ENCODE assay signal across 19 cellular contexts in the genomic region with DNA sequence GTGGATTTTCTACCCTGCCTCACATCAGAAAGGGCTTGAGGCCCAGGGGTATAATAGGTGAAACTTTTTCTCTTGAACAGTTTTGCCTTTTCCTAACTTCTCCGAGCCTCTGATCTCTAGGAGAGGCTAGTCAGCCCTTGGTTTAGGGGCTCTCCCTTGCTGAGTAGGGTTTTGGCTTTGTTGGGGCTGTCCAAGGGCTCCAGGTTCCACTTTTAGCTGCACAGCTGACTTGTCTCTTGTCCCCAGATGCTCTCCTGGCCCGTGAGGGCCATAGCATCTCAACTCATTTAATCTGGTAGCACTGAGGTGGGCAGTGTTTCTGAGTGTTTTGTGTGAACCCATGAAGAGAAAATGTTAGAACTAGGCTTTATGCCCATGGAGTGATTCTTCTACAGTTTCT.
DNase-seq lines count a peak whose midpoint lies in the region; ATAC-seq, FAIRE-seq and TF ChIP-seq lines count a peak whose summit lies in the region.
"Had no signal": no experiment of that assay in that cellular context is flagged by ENCODE, and none has a peak within 500 bp of the region (broad histone marks: within the 10 kb centered on the region; RNA-seq: fewer than 3 reads in every experiment).

No MANE protein-coding gene starts in this region.

- in situ Hi-C loops in GM12878 (cut with MboI): no loop called here

- H3K27me3 Mint-ChIP-seq in neural crest cell (ENCODE audit: low read depth): no peaks in the 10 kb centered on the region

- no peaks in the 10 kb centered on the region for H3K27me3 ChIP-seq in GM12878 (replicated peaks in 1 of 2; ENCODE audit: control insufficient read depth in 2 of 2, insufficient read depth in 2 of 2, low read length in 1 of 2)
- H3K27me3 ChIP-seq: BLaER1 treated with 17β-estradiol and CSF1 and Interleukin-3, amounts not matched to agents 10 nM and 100 nM; SJSA1 had no signal

- H3K27ac ChIP-seq in GM12878 (ENCODE audit: control insufficient read depth, insufficient read depth): peak overlapping the region; percentile 6; the same call in 1 of the 2 replicates
- H3K27ac ChIP-seq: SJSA1 had no signal

- TF ChIP-seq POLR2A in GM12878 (IDR thresholded peaks at IDR 0.05; ENCODE audit: low read depth, low read length): no peak

- ATAC-seq in left ventricle myocardium superior: peak; percentile 23
- ATAC-seq in Right ventricle myocardium inferior: no peak
- no peak for ATAC-seq in GM12878
- ATAC-seq in GM18517 (IDR thresholded peaks at IDR 0.05; ENCODE audit: unreplicated experiment): no peak
- ATAC-seq: A549 had no signal

- peaks cover 47% of the 10 kb centered on the region for H3K4me1 ChIP-seq in GM12878 (ENCODE audit: control insufficient read depth, insufficient read depth, low read length)

- POLR2A ChIA-PET in GM12878 (lab: Charles Lee): interaction anchor here (1.3 to 7.9 kb wide), 2 partner anchors 9 to 27 kb away, joined by 3 to 80 read pairs; no protein-coding TSS in a partner anchor

- intact Hi-C loops in left ventricle myocardium superior (cut with micrococcal nuclease): no loop called here
- intact Hi-C loops in Right ventricle myocardium inferior (cut with DNase I): no loop called here
- intact Hi-C loops in GM12878 (cut with micrococcal nuclease; ENCODE audit: unreplicated experiment): no loop called here

- no peaks in the 10 kb centered on the region; a peak in 1 of 4 replicates for H3K36me3 ChIP-seq in GM12878 (ENCODE audit: control insufficient read depth in 2 of 2, insufficient read depth in 2 of 2, low read length in 1 of 2)
- H3K36me3 ChIP-seq: SJSA1 had no signal

- CTCF ChIA-PET in GM12878 (lab: Yijun Ruan, JAX): interaction anchor here (0.9 to 2.6 kb wide), 5 partner anchors 10 to 117 kb away, joined by 3 to 13 read pairs (median 7); no protein-coding TSS in a partner anchor

- H3K9me3 Mint-ChIP-seq in neural crest cell: peaks cover 3% of the 10 kb centered on the region
- H3K9me3 Mint-ChIP-seq: H9 had no signal

- no peak for TF ChIP-seq RAD21 in GM12878 (IDR thresholded peaks at IDR 0.05; ENCODE audit: insufficient read depth, low read depth, low read length)

- no peak for TF ChIP-seq CTCF in GM12878 (IDR thresholded peaks at IDR 0.05 in 2 of 3, conservative IDR thresholded peaks at IDR 0.05 in 1 of 3; ENCODE audit: control insufficient read depth in 2 of 3, extremely low read depth in 1 of 3, insufficient read depth in 1 of 3, low read depth in 3 of 3, low read length in 3 of 3)
- TF ChIP-seq CTCF in neural crest cell (conservative IDR thresholded peaks at IDR 0.05): no peak

- RAD21 ChIA-PET in GM12878 (lab: Charles Lee; ENCODE audit: unreplicated experiment): interaction anchor here (1.1 to 7.4 kb wide), 5 partner anchors 9 to 117 kb away, joined by 4 to 103 read pairs (median 5); no protein-coding TSS in a partner anchor

- no peaks in the 10 kb centered on the region for H4K20me1 ChIP-seq in GM12878 (ENCODE audit: control insufficient read depth, insufficient read depth)

- H3K4me1 Mint-ChIP-seq in neural crest cell: peaks cover 52% of the 10 kb centered on the region

- no peaks in the 10 kb centered on the region for H3K9me3 ChIP-seq in GM12878 (replicated peaks; ENCODE audit: control insufficient read depth, insufficient read depth, low read length)
- H3K9me3 ChIP-seq: A549; BLaER1 treated with 17β-estradiol and CSF1 and Interleukin-3, amounts not matched to agents 10 nM and 100 nM; SJSA1 had no signal

- H3K27ac Mint-ChIP-seq in neural crest cell (ENCODE audit: unreplicated experiment): peak overlapping the region; percentile 52

- WGBS in GM12878 (ENCODE audit: insufficient coverage, insufficient replicate concordance, low lambda C conversion rate, missing lambda C conversion rate): 91% methylated on average over 2 of the region's 2 CpGs

- no peak overlapping the region for H2AFZ ChIP-seq in GM12878 (ENCODE audit: control insufficient read depth, low read depth, low read length)

- no peak overlapping the region for H3K4me3 ChIP-seq in GM12878
- H3K4me3 ChIP-seq: A549; BLaER1 treated with 17β-estradiol and CSF1 and Interleukin-3, amounts not matched to agents 10 nM and 100 nM; SJSA1 had no signal

- SMC1A ChIA-PET in GM12878 (lab: Charles Lee; ENCODE audit: uncharacterized antibody, unreplicated experiment): interaction anchor here (0.6 to 9.0 kb wide), 9 partner anchors 9 to 857 kb away, joined by 3 to 141 read pairs (median 7); no protein-coding TSS in a partner anchor

- H3K79me2 ChIP-seq in GM12878 (ENCODE audit: control insufficient read depth, insufficient read depth, low read length): peaks cover 43% of the 10 kb centered on the region

- no peak overlapping the region for H3K4me2 ChIP-seq in GM12878 (ENCODE audit: control insufficient read depth, insufficient read depth)
- H3K4me2 ChIP-seq: A549 had no signal

- BruUV-seq in GM12878 (replicated peaks; lab: Mats Ljungman, UMichigan): no TSS peak

- no peak for FAIRE-seq in GM12878 (lab: Jason Lieb, UNC)
- FAIRE-seq: A549 had no signal

- H3K36me3 Mint-ChIP-seq in neural crest cell (ENCODE audit: low read depth): no peaks in the 10 kb centered on the region

- no peak overlapping the region for H3K9ac ChIP-seq in GM12878 (ENCODE audit: control insufficient read depth, insufficient read depth, low read length)
- H3K9ac ChIP-seq: BLaER1 treated with 17β-estradiol and CSF1 and Interleukin-3, amounts not matched to agents 10 nM and 100 nM had no signal

- no peak for TF ChIP-seq EP300 in GM12878 (IDR thresholded peaks at IDR 0.05; ENCODE audit: borderline replicate concordance in 1 of 2, control insufficient read depth in 1 of 2, low read depth in 2 of 2, low read length in 2 of 2)

- no peak for DNase-seq in left ventricle myocardium superior
- DNase-seq in Right ventricle myocardium inferior (ENCODE audit: missing footprints): no peak
- no peak for DNase-seq in GM12878 (ENCODE audit: low read depth, low spot score)
- no peak for DNase-seq in neural crest cell (ENCODE audit: low read depth, low spot score)
- no peak for DNase-seq in HPDE6-E6E7 (ENCODE audit: extremely low spot score)
- no peak for DNase-seq in NCI-H1436 treated with DMSO at 0.1 percent for 48 hours (lab: John Stamatoyannopoulos, UW)
- no peak for DNase-seq in cerebellar nuclear complex (lab: John Stamatoyannopoulos, UW)
- DNase-seq: H9; Kasumi-1; MM.1S; NCI-H1105; NCI-H1694 treated with DMSO at 0.1 percent for 48 hours; NCI-H69; NK-92 treated with Interleukin-12 subunit alpha and Interleukin-12 subunit beta, amount 100 ng/mL, for 24 hours; RPMI8226 had no signal

- H3K4me3 Mint-ChIP-seq in neural crest cell: no peak overlapping the region
- H3K4me3 Mint-ChIP-seq: H9 had no signal

TF ChIP-seq in GM12878, 131 proteins besides CTCF, POLR2A, EP300 and RAD21 (continues in another document):
- TF ChIP-seq LARP7 (IDR thresholded peaks at IDR 0.05) (no peak), PKNOX1 (IDR thresholded peaks at IDR 0.05) (no peak), ETV6 (conservative IDR thresholded peaks at IDR 0.05 in 1 of 2, IDR thresholded peaks at IDR 0.05 in 1 of 2; ENCODE audit: borderline replicate concordance in 1 of 2, low read depth in 1 of 2) (no peak), ZBTB40 (IDR thresholded peaks at IDR 0.05; ENCODE audit: borderline replicate concordance) (no peak), TAF1 (IDR thresholded peaks at IDR 0.05; ENCODE audit: borderline replicate concordance, low read depth, low read length) (no peak)
